ENCODE assay signal across 8 cellular contexts in genomic region chr22:50342651-50343540, GRCh38. TPM values are rescaled to one million over a fixed set of nuclear protein-coding genes. Genes with fewer than 3 reads are reported as not detected.
DNase-seq lines count a peak whose midpoint lies in the region; ATAC-seq and TF ChIP-seq lines count a peak whose summit lies in the region.

TSS of gene PPP6R2 (plus strand) at chr22:50343327. CDS start at chr22:50393909, 50,582 bp downstream.

- H3K4me1 ChIP-seq in NT2/D1 (ENCODE audit: insufficient read depth, insufficient read length) (peaks cover 10% of the 10 kb centered on the region), mucosa of rectum (ENCODE audit: control insufficient read depth in 2 of 2, insufficient read depth in 2 of 2, low read length in 2 of 2) (peaks cover 8 to 16% of the 10 kb centered on the region in 2 donors)

- H3K9me3 ChIP-seq in AG04450 (ENCODE audit: control insufficient read depth, insufficient read depth, low read length) = no peaks in the 10 kb centered on the region; the same call in 1 of the 2 replicates
- peaks cover 5% of the 10 kb centered on the region; the same call in 1 of the 2 replicates for H3K9me3 ChIP-seq in NT2/D1 (ENCODE audit: insufficient read depth, low read length)
- H3K9me3 ChIP-seq in mucosa of rectum (ENCODE audit: control insufficient read depth in 2 of 2, low read length in 2 of 2) = no peaks in the 10 kb centered on the region

- peak within 1 kb of the TSS; percentile 73 for H3K4me3 ChIP-seq in AG04450 (ENCODE audit: low read depth, low read length)
- H3K4me3 ChIP-seq in NT2/D1 (ENCODE audit: insufficient read length, low read depth) = peak within 1 kb of the TSS; percentile 74
- H3K4me3 ChIP-seq in mucosa of rectum (ENCODE audit: low read length in 2 of 2) = peak within 1 kb of the TSS; percentile 68 to 77

- H3K27ac ChIP-seq in AG04450 (ENCODE audit: low read depth, low read length) (peak within 1 kb of the TSS; percentile 39), epithelial cell of prostate (peak within 1 kb of the TSS; percentile 66), mucosa of rectum (ENCODE audit: low read depth in 2 of 2, low read length in 2 of 2) (peak within 1 kb of the TSS; percentile 81 to 83)

- POLR2A ChIA-PET in AG04450 (lab: Yijun Ruan, JAX) = no interaction called here

- H3K9ac ChIP-seq in NT2/D1 (ENCODE audit: insufficient read length, low read depth) (peak within 1 kb of the TSS; percentile 92), mucosa of rectum (ENCODE audit: low read depth in 1 of 2, low read length in 2 of 2) (peak within 1 kb of the TSS; percentile 68 to 85)

- CTCF ChIA-PET in AG04450 (lab: Charles Lee) = interaction anchor here (0.5 to 2.6 kb wide), 12 partner anchors 10 to 112 kb away, joined by 3 to 25 read pairs (median 6); partner anchors contain the start of gene HDAC10

- TF ChIP-seq CTCF in AG04450 (IDR thresholded peaks at IDR 0.05; ENCODE audit: low read depth, low read length) = no peak

- ATAC-seq in GM18870 (IDR thresholded peaks at IDR 0.05; ENCODE audit: unreplicated experiment) (peak; percentile 53), HG03135 (IDR thresholded peaks at IDR 0.05; ENCODE audit: unreplicated experiment) (peak; percentile 66)

- peaks cover 12% of the 10 kb centered on the region for H3K36me3 ChIP-seq in NT2/D1 (ENCODE audit: insufficient read depth, insufficient read length, low read length)
- H3K36me3 ChIP-seq in mucosa of rectum (ENCODE audit: control insufficient read depth in 2 of 2, insufficient read depth in 2 of 2, low read length in 2 of 2) = no peaks in the 10 kb centered on the region

- no peak for DNase-seq in AG04450 (ENCODE audit: low read depth, low spot score)
- DNase-seq in NT2/D1 (ENCODE audit: low read depth, low spot score) = no peak
- DNase-seq in activated T-cell treated with anti-CD3 and anti-CD28 coated beads for 24 hours (ENCODE audit: low read depth) = peak; percentile 87
- no peak for DNase-seq in epithelial cell of prostate (ENCODE audit: low read depth, low spot score)
- peak; percentile 78 to 79 for DNase-seq in stimulated activated CD8-positive, alpha-beta memory T cell treated with anti-CD3 and anti-CD28 coated beads, Interleukin-4, amount 100 ng/mL, for 4 hours (ENCODE audit: low read depth in 2 of 2, low spot score in 1 of 2)

- no peaks in the 10 kb centered on the region for H3K27me3 ChIP-seq in AG04450 (ENCODE audit: control insufficient read depth, insufficient read depth, low read length)
- peaks cover 3% of the 10 kb centered on the region for H3K27me3 ChIP-seq in NT2/D1 (ENCODE audit: insufficient read depth, insufficient read length)
- no peaks in the 10 kb centered on the region for H3K27me3 ChIP-seq in mucosa of rectum (ENCODE audit: control insufficient read depth in 2 of 2, insufficient read depth in 2 of 2, low read length in 2 of 2)

RNA-seq across cellular contexts. Expression of gene PPP6R2, which starts in this region (rescaled TPM):
- 26.6 and 35.0 TPM in 2 replicates for polyA plus RNA-seq in AG04450 (2011; rRNA removed)
- 30.2 and 40.9 TPM in 2 replicates for polyA minus RNA-seq in AG04450 (2011; rRNA and poly(A)+ RNA removed)

Comparison
In these comparisons a context has a peak if more than half of its experiments do, and no peak if none do; other contexts are left out.
1. DNase-seq: peak in activated T-cell treated with anti-CD3 and anti-CD28 coated beads for 24 hours (single experiment) and stimulated activated CD8-positive, alpha-beta memory T cell treated with anti-CD3 and anti-CD28 coated beads, Interleukin-4, amount 100 ng/mL, for 4 hours (2 of 2); none in AG04450 (single experiment), NT2/D1 (single experiment) and epithelial cell of prostate (single experiment).
2. Peak in every context shown above with its lines, with median percentiles within 50 percentile points of each other: H3K27ac ChIP-seq and H3K4me3 ChIP-seq.